1 cellular context compared by ENCODE assay signal in the genomic region with DNA sequence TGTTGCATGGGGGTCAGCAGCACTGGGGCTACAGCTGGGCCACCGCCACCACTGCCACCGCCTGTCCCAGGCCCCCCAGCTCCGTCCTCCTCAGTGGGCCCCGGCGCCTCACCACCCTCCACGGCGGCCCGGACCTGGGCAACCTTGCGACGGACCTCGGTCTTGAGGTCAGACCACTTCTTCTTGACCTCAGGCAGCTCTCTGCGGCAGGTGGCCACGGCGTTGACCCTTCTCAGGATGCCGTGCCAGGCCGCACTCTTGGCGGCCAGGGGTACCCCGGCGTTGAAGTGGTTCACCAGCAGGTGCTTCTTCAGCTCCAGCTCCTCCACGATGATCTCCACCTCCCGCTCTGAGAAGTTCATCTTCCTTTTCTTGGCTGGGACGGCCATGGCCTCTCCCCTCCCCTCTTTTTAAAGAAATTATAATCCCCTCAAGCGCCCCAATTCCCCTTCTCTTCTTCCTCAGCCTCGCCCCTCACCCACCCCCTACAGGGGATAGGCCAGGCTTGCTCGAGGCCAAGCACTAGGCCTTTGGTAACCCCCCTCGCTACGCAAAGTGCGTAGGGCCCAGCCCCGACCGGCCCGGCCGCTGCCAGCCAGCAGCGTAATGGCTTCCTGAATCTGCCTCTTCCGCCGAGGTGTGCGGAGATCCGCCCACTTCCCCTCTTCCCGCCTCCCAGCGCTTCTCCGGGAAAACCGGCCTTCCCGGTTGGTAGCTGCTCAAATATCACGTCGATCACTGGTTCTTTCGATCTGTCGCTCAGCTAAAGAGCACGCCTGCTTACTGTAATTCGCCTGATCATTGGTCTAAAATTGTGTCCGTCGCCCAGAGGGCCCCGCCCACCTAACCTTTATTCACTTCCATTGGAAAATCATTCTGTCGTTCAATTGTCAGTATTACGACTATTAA.
TF ChIP-seq lines count a peak whose summit lies in the region.

A gene with protein sequence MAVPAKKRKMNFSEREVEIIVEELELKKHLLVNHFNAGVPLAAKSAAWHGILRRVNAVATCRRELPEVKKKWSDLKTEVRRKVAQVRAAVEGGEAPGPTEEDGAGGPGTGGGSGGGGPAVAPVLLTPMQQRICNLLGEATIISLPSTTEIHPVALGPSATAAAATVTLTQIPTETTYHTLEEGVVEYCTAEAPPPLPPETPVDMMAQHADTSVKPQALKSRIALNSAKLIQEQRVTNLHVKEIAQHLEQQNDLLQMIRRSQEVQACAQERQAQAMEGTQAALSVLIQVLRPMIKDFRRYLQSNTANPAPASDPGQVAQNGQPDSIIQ (minus strand): TSS at position 608 of the 909 bp plus-strand sequence. CDS start 219 bp downstream, at position 389.

TF ChIP-seq in HepG2, 621 proteins besides CTCF, POLR2A, EP300 and RAD21 (continued from another document and continues in another):
- TF ChIP-seq, protein P1, sequence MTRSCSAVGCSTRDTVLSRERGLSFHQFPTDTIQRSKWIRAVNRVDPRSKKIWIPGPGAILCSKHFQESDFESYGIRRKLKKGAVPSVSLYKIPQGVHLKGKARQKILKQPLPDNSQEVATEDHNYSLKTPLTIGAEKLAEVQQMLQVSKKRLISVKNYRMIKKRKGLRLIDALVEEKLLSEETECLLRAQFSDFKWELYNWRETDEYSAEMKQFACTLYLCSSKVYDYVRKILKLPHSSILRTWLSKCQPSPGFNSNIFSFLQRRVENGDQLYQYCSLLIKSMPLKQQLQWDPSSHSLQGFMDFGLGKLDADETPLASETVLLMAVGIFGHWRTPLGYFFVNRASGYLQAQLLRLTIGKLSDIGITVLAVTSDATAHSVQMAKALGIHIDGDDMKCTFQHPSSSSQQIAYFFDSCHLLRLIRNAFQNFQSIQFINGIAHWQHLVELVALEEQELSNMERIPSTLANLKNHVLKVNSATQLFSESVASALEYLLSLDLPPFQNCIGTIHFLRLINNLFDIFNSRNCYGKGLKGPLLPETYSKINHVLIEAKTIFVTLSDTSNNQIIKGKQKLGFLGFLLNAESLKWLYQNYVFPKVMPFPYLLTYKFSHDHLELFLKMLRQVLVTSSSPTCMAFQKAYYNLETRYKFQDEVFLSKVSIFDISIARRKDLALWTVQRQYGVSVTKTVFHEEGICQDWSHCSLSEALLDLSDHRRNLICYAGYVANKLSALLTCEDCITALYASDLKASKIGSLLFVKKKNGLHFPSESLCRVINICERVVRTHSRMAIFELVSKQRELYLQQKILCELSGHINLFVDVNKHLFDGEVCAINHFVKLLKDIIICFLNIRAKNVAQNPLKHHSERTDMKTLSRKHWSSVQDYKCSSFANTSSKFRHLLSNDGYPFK (CRISPR knock-in tag; IDR thresholded peaks at IDR 0.05; ENCODE audit: borderline replicate concordance) = peak; percentile 49; the same call in 1 of the 2 replicates
- TF ChIP-seq ZNF460 (CRISPR knock-in tag; IDR thresholded peaks at IDR 0.05; ENCODE audit: borderline replicate concordance) = no peak
- TF ChIP-seq, protein P2, sequence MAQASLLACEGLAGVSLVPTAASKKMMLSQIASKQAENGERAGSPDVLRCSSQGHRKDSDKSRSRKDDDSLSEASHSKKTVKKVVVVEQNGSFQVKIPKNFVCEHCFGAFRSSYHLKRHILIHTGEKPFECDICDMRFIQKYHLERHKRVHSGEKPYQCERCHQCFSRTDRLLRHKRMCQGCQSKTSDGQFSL (CRISPR knock-in tag; IDR thresholded peaks at IDR 0.05) = peak; percentile 79; the same call in 1 of the 2 replicates
- peak; percentile 97 for TF ChIP-seq U2AF2 (IDR thresholded peaks at IDR 0.05; ENCODE audit: low read depth, low read length)
- TF ChIP-seq ZNF20 (CRISPR knock-in tag; IDR thresholded peaks at IDR 0.05) = no peak
- 0 out of 2 replicates have a peak, but pooled peaks have one; percentile 33 for TF ChIP-seq ZNF235 (CRISPR knock-in tag; IDR thresholded peaks at IDR 0.05; ENCODE audit: borderline replicate concordance)
- TF ChIP-seq EED (CRISPR knock-in tag; IDR thresholded peaks at IDR 0.05) = no peak
- TF ChIP-seq ZNF83 (CRISPR knock-in tag; IDR thresholded peaks at IDR 0.05; ENCODE audit: borderline replicate concordance) = 0 out of 2 replicates have a peak, but pooled peaks have one; percentile 43
- TF ChIP-seq, protein P3, sequence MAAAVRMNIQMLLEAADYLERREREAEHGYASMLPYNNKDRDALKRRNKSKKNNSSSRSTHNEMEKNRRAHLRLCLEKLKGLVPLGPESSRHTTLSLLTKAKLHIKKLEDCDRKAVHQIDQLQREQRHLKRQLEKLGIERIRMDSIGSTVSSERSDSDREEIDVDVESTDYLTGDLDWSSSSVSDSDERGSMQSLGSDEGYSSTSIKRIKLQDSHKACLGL (CRISPR knock-in tag; IDR thresholded peaks at IDR 0.05) = peak; percentile 45; the same call in 1 of the 2 replicates
- TF ChIP-seq CREM (IDR thresholded peaks at IDR 0.05) = peak; percentile 72
- TF ChIP-seq CREM (CRISPR knock-in tag; IDR thresholded peaks at IDR 0.05) = no peak
- peak; percentile 97 for TF ChIP-seq ZBTB38 (CRISPR knock-in tag; IDR thresholded peaks at IDR 0.05)
- TF ChIP-seq, protein P4, sequence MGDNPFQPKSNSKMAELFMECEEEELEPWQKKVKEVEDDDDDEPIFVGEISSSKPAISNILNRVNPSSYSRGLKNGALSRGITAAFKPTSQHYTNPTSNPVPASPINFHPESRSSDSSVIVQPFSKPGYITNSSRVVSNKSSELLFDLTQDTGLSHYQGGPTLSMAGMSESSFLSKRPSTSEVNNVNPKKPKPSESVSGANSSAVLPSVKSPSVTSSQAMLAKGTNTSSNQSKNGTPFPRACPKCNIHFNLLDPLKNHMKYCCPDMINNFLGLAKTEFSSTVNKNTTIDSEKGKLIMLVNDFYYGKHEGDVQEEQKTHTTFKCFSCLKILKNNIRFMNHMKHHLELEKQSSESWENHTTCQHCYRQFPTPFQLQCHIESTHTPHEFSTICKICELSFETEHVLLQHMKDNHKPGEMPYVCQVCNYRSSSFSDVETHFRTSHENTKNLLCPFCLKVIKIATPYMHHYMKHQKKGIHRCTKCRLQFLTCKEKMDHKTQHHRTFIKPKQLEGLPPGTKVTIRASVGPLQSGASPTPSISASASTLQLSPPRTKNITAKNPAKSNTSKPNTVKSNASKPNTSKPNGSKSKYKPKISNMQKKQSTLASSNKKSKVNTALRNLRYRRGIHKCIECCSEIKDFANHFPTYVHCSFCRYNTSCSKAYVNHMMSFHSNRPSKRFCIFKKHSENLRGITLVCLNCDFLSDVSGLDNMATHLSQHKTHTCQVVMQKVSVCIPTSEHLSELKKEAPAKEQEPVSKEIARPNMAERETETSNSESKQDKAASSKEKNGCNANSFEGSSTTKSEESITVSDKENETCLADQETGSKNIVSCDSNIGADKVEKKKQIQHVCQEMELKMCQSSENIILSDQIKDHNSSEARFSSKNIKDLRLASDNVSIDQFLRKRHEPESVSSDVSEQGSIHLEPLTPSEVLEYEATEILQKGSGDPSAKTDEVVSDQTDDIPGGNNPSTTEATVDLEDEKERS (CRISPR knock-in tag; IDR thresholded peaks at IDR 0.05) = 0 out of 2 replicates have a peak, but pooled peaks have one; percentile 49
- TF ChIP-seq PHF8 (CRISPR knock-in tag; IDR thresholded peaks at IDR 0.05) = peak; percentile 73
- TF ChIP-seq CHCHD3 (CRISPR knock-in tag; IDR thresholded peaks at IDR 0.05) = no peak
- no peak for TF ChIP-seq ZKSCAN5 (CRISPR knock-in tag; IDR thresholded peaks at IDR 0.05)
- no peak for TF ChIP-seq AHR (CRISPR knock-in tag; IDR thresholded peaks at IDR 0.05)
- TF ChIP-seq, protein P5, sequence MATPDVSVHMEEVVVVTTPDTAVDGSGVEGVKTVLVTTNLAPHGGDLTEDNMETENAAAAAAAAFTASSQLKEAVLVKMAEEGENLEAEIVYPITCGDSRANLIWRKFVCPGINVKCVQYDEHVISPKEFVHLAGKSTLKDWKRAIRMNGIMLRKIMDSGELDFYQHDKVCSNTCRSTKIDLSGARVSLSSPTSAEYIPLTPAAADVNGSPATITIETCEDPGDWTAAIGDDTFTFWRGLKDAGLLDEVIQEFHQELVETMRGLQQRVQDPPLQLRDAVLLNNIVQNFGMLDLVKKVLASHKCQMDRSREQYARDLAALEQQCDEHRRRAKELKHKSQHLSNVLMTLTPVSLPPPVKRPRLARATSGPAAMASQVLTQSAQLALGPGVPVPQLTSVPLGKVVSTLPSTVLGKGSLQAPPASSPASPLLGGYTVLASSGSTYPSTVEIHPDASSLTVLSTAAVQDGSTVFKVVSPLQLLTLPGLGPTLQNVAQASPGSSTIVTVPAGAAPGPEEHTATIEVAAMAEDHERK (CRISPR knock-in tag; IDR thresholded peaks at IDR 0.05; ENCODE audit: low read depth) = no peak
- no peak for TF ChIP-seq ADNP (CRISPR knock-in tag; IDR thresholded peaks at IDR 0.05)
- TF ChIP-seq, protein P6, sequence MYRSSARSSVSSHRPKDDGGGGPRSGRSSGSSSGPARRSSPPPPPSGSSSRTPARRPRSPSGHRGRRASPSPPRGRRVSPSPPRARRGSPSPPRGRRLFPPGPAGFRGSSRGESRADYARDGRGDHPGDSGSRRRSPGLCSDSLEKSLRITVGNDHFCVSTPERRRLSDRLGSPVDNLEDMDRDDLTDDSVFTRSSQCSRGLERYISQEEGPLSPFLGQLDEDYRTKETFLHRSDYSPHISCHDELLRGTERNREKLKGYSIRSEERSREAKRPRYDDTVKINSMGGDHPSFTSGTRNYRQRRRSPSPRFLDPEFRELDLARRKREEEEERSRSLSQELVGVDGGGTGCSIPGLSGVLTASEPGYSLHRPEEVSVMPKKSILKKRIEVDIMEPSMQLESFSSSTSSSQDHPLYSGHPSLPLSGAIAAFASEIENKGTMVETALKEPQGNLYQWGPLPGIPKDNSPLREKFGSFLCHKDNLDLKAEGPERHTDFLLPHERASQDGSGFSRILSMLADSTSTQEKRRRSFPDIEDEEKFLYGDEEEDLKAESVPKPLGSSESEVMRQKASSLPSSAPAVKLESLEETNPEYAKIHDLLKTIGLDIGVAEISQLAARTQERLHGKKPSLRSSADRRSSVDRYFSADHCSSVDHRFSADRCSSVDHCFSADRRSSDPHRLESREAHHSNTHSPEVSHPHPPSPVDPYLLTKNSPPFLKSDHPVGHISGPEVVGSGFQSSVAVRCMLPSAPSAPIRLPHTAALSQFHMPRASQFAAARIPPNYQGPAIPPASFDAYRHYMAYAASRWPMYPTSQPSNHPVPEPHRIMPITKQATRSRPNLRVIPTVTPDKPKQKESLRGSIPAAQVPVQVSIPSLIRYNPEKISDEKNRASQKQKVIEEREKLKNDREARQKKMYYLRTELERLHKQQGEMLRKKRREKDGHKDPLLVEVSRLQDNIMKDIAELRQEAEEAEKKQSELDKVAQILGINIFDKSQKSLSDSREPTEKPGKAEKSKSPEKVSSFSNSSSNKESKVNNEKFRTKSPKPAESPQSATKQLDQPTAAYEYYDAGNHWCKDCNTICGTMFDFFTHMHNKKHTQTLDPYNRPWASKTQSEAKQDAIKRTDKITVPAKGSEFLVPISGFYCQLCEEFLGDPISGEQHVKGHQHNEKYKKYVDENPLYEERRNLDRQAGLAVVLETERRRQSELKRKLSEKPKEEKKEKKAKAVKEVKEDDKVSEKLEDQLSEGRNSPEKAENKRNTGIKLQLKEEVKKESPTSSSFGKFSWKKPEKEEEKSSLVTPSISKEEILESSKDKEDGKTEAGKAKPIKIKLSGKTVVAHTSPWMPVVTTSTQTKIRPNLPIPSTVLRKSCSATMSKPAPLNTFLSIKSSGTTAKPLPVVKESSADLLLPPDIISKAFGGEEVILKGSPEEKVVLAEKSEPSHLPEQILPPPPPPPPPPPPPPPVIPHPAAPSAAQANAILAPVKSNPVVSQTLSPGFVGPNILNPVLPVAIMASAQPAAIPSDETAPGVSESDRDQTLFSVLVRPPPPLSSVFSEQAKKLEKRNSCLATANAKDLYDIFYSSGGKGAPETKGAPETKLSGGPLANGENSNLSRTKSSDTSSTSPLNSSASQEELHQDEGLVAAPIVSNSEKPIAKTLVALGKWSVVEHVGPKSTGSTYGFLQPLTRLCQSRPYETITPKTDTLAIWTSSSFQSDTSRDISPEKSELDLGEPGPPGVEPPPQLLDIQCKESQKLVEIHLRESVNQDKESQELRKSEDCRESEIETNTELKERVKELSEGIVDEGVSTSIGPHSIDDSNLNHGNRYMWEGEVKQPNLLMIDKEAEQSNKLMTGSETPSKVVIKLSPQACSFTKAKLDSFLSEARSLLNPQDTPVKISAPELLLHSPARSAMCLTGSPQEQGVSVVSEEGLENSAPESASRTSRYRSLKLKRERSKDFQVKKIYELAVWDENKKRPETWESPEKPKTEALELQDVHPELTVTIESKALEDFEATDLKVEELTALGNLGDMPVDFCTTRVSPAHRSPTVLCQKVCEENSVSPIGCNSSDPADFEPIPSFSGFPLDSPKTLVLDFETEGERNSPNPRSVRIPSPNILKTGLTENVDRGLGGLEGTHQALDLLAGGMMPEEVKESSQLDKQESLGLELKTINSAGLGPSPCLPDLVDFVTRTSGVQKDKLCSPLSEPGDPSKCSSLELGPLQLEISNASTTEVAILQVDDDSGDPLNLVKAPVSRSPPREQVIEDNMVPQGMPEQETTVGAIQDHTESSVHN (CRISPR knock-in tag; IDR thresholded peaks at IDR 0.05) = peak; percentile 24; the same call in 1 of the 2 replicates
- peak; percentile 47 for TF ChIP-seq AGO2 (optimal IDR thresholded peaks at IDR 0.05; ENCODE audit: low read depth, low read length)
- TF ChIP-seq TBP (CRISPR knock-in tag; IDR thresholded peaks at IDR 0.05) = no peak
- TF ChIP-seq, protein P7, sequence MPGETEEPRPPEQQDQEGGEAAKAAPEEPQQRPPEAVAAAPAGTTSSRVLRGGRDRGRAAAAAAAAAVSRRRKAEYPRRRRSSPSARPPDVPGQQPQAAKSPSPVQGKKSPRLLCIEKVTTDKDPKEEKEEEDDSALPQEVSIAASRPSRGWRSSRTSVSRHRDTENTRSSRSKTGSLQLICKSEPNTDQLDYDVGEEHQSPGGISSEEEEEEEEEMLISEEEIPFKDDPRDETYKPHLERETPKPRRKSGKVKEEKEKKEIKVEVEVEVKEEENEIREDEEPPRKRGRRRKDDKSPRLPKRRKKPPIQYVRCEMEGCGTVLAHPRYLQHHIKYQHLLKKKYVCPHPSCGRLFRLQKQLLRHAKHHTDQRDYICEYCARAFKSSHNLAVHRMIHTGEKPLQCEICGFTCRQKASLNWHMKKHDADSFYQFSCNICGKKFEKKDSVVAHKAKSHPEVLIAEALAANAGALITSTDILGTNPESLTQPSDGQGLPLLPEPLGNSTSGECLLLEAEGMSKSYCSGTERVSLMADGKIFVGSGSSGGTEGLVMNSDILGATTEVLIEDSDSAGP (CRISPR knock-in tag; IDR thresholded peaks at IDR 0.05; ENCODE audit: borderline replicate concordance) = peak; percentile 71; the same call in 1 of the 2 replicates
- no peak for TF ChIP-seq ZBTB20 (CRISPR knock-in tag; IDR thresholded peaks at IDR 0.05; ENCODE audit: borderline replicate concordance, low read depth)
- no peak; the same call in 1 of the 2 replicates for TF ChIP-seq CCDC6 (CRISPR knock-in tag; IDR thresholded peaks at IDR 0.05)
- no peak for TF ChIP-seq ZNF234 (CRISPR knock-in tag; conservative IDR thresholded peaks at IDR 0.05)
- no peak for TF ChIP-seq ZSCAN30 (CRISPR knock-in tag; IDR thresholded peaks at IDR 0.05)
